ENCODE assay signal across 8 cellular contexts in the genomic region with DNA sequence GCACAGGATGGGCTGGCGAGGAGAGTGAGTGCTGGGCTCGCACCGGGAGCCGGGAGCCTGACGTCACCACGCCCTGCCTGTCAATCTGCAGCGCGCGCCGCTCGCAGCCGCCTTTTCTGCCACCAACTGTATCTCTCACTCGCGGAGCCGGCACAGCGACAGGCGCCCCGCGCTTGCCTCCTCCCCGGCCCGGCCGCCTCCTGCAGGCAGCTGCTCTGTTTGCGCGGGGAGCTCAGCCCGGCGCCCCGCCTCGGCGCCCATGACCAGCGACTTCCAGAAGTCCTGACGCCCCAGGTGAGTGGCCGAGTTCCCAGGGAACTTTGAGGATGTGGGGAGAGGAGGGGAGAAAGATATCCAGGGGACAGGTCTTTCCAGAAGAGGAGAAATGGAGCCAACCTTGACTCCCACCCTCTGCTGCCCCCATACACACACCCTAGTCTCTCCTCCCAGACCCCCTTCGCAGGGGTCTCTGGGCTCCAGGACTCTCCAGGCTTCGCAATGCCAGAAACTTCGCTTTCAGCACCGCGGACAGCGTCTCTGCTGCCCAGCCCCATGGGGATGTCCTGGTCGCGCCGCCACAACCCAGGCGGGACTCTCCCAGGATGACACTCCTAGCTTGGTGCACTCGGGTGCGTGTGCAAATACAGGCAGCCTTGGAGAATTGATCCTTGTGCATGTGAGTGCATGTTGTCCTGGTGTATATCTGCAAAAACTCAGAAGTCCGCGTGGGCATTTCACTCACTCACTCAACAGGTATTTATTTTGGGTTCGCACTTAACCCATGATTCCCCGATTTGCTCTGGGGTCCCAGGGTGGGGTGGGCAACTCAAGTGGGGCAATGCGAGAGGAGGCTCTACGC. TPM values are rescaled to one million over a fixed set of nuclear protein-coding genes. Genes with fewer than 3 reads are reported as not detected.
DNase-seq lines count a peak whose midpoint lies in the region; ATAC-seq, FAIRE-seq and TF ChIP-seq lines count a peak whose summit lies in the region.

A gene with protein sequence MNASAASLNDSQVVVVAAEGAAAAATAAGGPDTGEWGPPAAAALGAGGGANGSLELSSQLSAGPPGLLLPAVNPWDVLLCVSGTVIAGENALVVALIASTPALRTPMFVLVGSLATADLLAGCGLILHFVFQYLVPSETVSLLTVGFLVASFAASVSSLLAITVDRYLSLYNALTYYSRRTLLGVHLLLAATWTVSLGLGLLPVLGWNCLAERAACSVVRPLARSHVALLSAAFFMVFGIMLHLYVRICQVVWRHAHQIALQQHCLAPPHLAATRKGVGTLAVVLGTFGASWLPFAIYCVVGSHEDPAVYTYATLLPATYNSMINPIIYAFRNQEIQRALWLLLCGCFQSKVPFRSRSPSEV (plus strand): TSS at position 138 of the 859 bp plus-strand sequence. CDS start 802 bp downstream, outside the sequence.

- ATAC-seq in HG03460 (IDR thresholded peaks at IDR 0.05; ENCODE audit: unreplicated experiment): no peak
- ATAC-seq in GM18520 (IDR thresholded peaks at IDR 0.05; ENCODE audit: unreplicated experiment): no peak

- WGBS in iPS DF 6.9 (ENCODE audit: insufficient coverage, insufficient read length): no CpG with 5 or more reads among the region's 50 CpGs
- 4 to 16% (median 14%) methylated on average over 38 to 50 of the region's 50 CpGs for whole genome bisulfite sequencing in small intestine, 3 donors

- H3K9me3 ChIP-seq in iPS DF 6.9 (ENCODE audit: control insufficient read depth, insufficient read depth, low read length) (no peaks in the 10 kb centered on the region), small intestine (ENCODE audit: control insufficient read depth, low read depth) (no peaks in the 10 kb centered on the region)

- peaks cover 3% of the 10 kb centered on the region for H3K4me1 ChIP-seq in iPS DF 6.9 (ENCODE audit: control insufficient read depth, insufficient read depth, low read length)
- no peaks in the 10 kb centered on the region for H3K4me1 ChIP-seq in small intestine (ENCODE audit: control insufficient read depth in 2 of 2, insufficient read depth in 1 of 2, low read depth in 1 of 2, low read length in 1 of 2)

- FAIRE-seq in small intestine (lab: Jason Lieb, UNC): no peak

- DNase-seq in DMS153 (lab: John Stamatoyannopoulos, UW) (peak; percentile 56), HuH-7.5 (ENCODE audit: low spot score) (peak; percentile 81), amygdala (lab: John Stamatoyannopoulos, UW) (peak in 31 of 56 donors; percentile 1 to 55 (median 22)), iPS DF 6.9 (ENCODE audit: low read depth, low spot score) (peak; percentile 78), small intestine (peak; percentile 26)

- H3K27me3 ChIP-seq in iPS DF 6.9 (ENCODE audit: control insufficient read depth, insufficient read depth, low read length) (no peaks in the 10 kb centered on the region; the same call in 1 of the 2 replicates), small intestine (ENCODE audit: control insufficient read depth in 2 of 2, insufficient read depth in 2 of 2, low read length in 2 of 2) (peaks cover 0 to 12% of the 10 kb centered on the region in 2 donors)

- H3K4me3 ChIP-seq in iPS DF 6.9 (ENCODE audit: low read length) (peak within 1 kb of the TSS; percentile 80; the same call in 1 of the 2 replicates), small intestine (ENCODE audit: low read depth in 1 of 2, low read length in 2 of 2) (no peak within 1 kb of the TSS)

- no peaks in the 10 kb centered on the region; the same call in 1 of the 2 replicates for H3K36me3 ChIP-seq in iPS DF 6.9 (ENCODE audit: control insufficient read depth, insufficient read depth, low read length)
- H3K36me3 ChIP-seq in small intestine (ENCODE audit: control insufficient read depth in 2 of 2, insufficient read depth in 2 of 2, low read length in 2 of 2): no peaks in the 10 kb centered on the region

- no peak within 1 kb of the TSS for H3K27ac ChIP-seq in iPS DF 6.9 (ENCODE audit: low read length)
- H3K27ac ChIP-seq in small intestine (ENCODE audit: low read depth in 1 of 2, low read length in 1 of 2): no peak within 1 kb of the TSS

TF ChIP-seq in PFSK-1, 5 proteins besides CTCF, POLR2A, EP300 and RAD21:
- no peak for TF ChIP-seq TAF1 (IDR thresholded peaks at IDR 0.05; ENCODE audit: borderline replicate concordance, insufficient read depth, low read length)
- TF ChIP-seq, protein P1, sequence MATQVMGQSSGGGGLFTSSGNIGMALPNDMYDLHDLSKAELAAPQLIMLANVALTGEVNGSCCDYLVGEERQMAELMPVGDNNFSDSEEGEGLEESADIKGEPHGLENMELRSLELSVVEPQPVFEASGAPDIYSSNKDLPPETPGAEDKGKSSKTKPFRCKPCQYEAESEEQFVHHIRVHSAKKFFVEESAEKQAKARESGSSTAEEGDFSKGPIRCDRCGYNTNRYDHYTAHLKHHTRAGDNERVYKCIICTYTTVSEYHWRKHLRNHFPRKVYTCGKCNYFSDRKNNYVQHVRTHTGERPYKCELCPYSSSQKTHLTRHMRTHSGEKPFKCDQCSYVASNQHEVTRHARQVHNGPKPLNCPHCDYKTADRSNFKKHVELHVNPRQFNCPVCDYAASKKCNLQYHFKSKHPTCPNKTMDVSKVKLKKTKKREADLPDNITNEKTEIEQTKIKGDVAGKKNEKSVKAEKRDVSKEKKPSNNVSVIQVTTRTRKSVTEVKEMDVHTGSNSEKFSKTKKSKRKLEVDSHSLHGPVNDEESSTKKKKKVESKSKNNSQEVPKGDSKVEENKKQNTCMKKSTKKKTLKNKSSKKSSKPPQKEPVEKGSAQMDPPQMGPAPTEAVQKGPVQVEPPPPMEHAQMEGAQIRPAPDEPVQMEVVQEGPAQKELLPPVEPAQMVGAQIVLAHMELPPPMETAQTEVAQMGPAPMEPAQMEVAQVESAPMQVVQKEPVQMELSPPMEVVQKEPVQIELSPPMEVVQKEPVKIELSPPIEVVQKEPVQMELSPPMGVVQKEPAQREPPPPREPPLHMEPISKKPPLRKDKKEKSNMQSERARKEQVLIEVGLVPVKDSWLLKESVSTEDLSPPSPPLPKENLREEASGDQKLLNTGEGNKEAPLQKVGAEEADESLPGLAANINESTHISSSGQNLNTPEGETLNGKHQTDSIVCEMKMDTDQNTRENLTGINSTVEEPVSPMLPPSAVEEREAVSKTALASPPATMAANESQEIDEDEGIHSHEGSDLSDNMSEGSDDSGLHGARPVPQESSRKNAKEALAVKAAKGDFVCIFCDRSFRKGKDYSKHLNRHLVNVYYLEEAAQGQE (IDR thresholded peaks at IDR 0.05; ENCODE audit: insufficient read depth in 1 of 2, low read depth in 2 of 2, low read length in 2 of 2): peak; percentile 98 to 99
- TF ChIP-seq POLR2AphosphoS5 (IDR thresholded peaks at IDR 0.05; ENCODE audit: low read depth, low read length): no peak

RNA-seq across cellular contexts. Expression of the gene that starts here (rescaled TPM):
- not detected for polyA plus RNA-seq in PFSK-1 (2012; ENCODE audit: insufficient read length, low read depth)
- polyA plus RNA-seq in small intestine: under 1 TPM in 1 of 3 donors, not detected in 2; 0.04 TPM

Comparison
In these comparisons a context has a peak if more than half of its experiments do, and no peak if none do; other contexts are left out.
1. Peak in DNase-seq in small intestine; RNA of the gene not detected or under 1 TPM.
2. DNase-seq: peak in every context shown above with its lines; median percentile 81 in HuH-7.5; 78 in iPS DF 6.9; 56 in DMS153; 26 in small intestine; 22 in amygdala.